Comparison of ENCODE assay signal across 10 cellular contexts in genomic region chr12:47312794-47313426, GRCh38.
DNase-seq lines count a peak whose midpoint lies in the region; ATAC-seq and TF ChIP-seq lines count a peak whose summit lies in the region.
"Had no signal": no experiment of that assay in that cellular context is flagged by ENCODE, and none has a peak within 500 bp of the region (broad histone marks: within the 10 kb centered on the region; RNA-seq: fewer than 3 reads in every experiment).

No MANE protein-coding gene starts in this region.

- intact Hi-C loops in tibial artery (cut with DNase I; ENCODE audit: low total_unique reads): no loop called here

- peaks cover 0 to 4% (median 0%) of the 10 kb centered on the region in 7 donors for H3K9me3 Mint-ChIP-seq in naive B cell

- peak overlapping the region in 6 of 8 donors; percentile 8 to 57 (median 23) for H3K4me3 Mint-ChIP-seq in naive B cell

- peaks cover 54 to 66% (median 64%) of the 10 kb centered on the region in 3 donors for H3K4me1 Mint-ChIP-seq in naive B cell

- no peaks in the 10 kb centered on the region for H3K36me3 ChIP-seq in tibial artery

- no peak overlapping the region for H3K27ac ChIP-seq in tibial artery
- H3K27ac ChIP-seq: epithelial cell of prostate had no signal

- peak overlapping the region; percentile 27 to 92 (median 71) for H3K27ac Mint-ChIP-seq in naive B cell

- no peaks in the 10 kb centered on the region for H3K36me3 Mint-ChIP-seq in naive B cell

- no peaks in the 10 kb centered on the region for H3K27me3 ChIP-seq in tibial artery

- no peak for TF ChIP-seq CTCF in tibial artery (IDR thresholded peaks at IDR 0.05)

- DNase-seq in HuH-7 (ENCODE audit: low spot score) (peak; percentile 33), naive B cell (peak; percentile 59), tibial artery (no peak), COR-L47 (lab: John Stamatoyannopoulos, UW) (no peak)
- no peak for DNase-seq in stimulated activated naive CD4-positive, alpha-beta T cell treated with Interleukin-2 at 50 U/mL for 16 hours (lab: John Stamatoyannopoulos, UW)
- no peak for DNase-seq in stimulated activated CD4-positive, alpha-beta T cell treated with anti-CD3 and anti-CD28 coated beads, Interleukin-4, amount 100 ng/mL, for 24 hours
- DNase-seq: NCI-H748 treated with DMSO at 0.1 percent for 48 hours had no signal

- peaks cover 0 to 13% (median 4%) of the 10 kb centered on the region in 4 donors for H3K4me1 ChIP-seq in tibial artery

- H3K4me3 ChIP-seq in tibial artery: no peak overlapping the region

- ATAC-seq in GM18909 (IDR thresholded peaks at IDR 0.05; ENCODE audit: poor library complexity, unreplicated experiment): peak; percentile 97
- peak; percentile 79 for ATAC-seq in HG02623 (IDR thresholded peaks at IDR 0.05; ENCODE audit: unreplicated experiment)
- ATAC-seq in naive B cell (ENCODE audit: low read depth in 2 of 2): peak; percentile 84 to 86

- no peaks in the 10 kb centered on the region for H3K9me3 ChIP-seq in tibial artery

- H3K27me3 Mint-ChIP-seq in naive B cell: no peaks in the 10 kb centered on the region

Comparison
In these comparisons a context has a peak if more than half of its experiments do, and no peak if none do; other contexts are left out.
1. DNase-seq: peak in HuH-7 (single experiment) and naive B cell (single experiment); none in stimulated activated naive CD4-positive, alpha-beta T cell treated with Interleukin-2 at 50 U/mL for 16 hours (single experiment), tibial artery (0 of 2), COR-L47 (single experiment) and stimulated activated CD4-positive, alpha-beta T cell treated with anti-CD3 and anti-CD28 coated beads, Interleukin-4, amount 100 ng/mL, for 24 hours (single experiment).
2. Peak in every context shown above with its lines, with median percentiles within 50 percentile points of each other: ATAC-seq.